In genomic region chr6:7311171-7311570, GRCh38 we compare ENCODE assay signal across 9 cellular contexts. TPM values are rescaled to one million over a fixed set of nuclear protein-coding genes. Genes with fewer than 3 reads are reported as not detected.
DNase-seq lines count a peak whose midpoint lies in the region; ATAC-seq and TF ChIP-seq lines count a peak whose summit lies in the region.
"Had no signal": no experiment of that assay in that cellular context is flagged by ENCODE, and none has a peak within 500 bp of the region (broad histone marks: within the 10 kb centered on the region; RNA-seq: fewer than 3 reads in every experiment).

No MANE protein-coding gene starts in this region.

- H3K36me3 ChIP-seq in BJ (ENCODE audit: control insufficient read depth, insufficient read depth, low read length) (peaks cover 9% of the 10 kb centered on the region), adipocyte (ENCODE audit: control insufficient read depth, insufficient read depth, low read length, severe bottlenecking) (peaks cover 35% of the 10 kb centered on the region), right lobe of liver (peaks cover 0 to 32% (median 10%) of the 10 kb centered on the region in 4 donors), sigmoid colon (peaks cover 4 to 36% (median 11%) of the 10 kb centered on the region in 4 donors)

- WGBS in right lobe of liver (ENCODE audit: insufficient coverage, low coverage, low lambda C conversion rate, missing lambda C conversion rate) = 30% methylated on average over 1 of the region's 1 CpG
- WGBS in sigmoid colon, 2 donors = 83 to 95% methylated on average over 1 of the region's 1 CpG

- TF ChIP-seq CTCF in BJ (IDR thresholded peaks at IDR 0.05; ENCODE audit: insufficient read depth, low read depth, low read length) (no peak), HL-60 (IDR thresholded peaks at IDR 0.05; ENCODE audit: insufficient read depth, low read length) (no peak), right lobe of liver (IDR thresholded peaks at IDR 0.05) (no peak), sigmoid colon (IDR thresholded peaks at IDR 0.05) (no peak)

- H3K4me3 ChIP-seq in BJ (ENCODE audit: low read depth, low read length) (peak overlapping the region; percentile 29), HL-60 (replicated peaks; ENCODE audit: insufficient read depth, low read length) (peak overlapping the region; percentile 96), adipocyte (ENCODE audit: low read length) (peak overlapping the region; percentile 91), right lobe of liver (peak overlapping the region in 2 of 3 donors; percentile 100), sigmoid colon (no peak overlapping the region)

- no peak for TF ChIP-seq POLR2A in right lobe of liver (IDR thresholded peaks at IDR 0.05)
- no peak for TF ChIP-seq POLR2A in sigmoid colon (IDR thresholded peaks at IDR 0.05)

- POLR2A ChIA-PET in BJ (lab: Charles Lee) = no interaction called here

- H3K9me3 ChIP-seq in adipocyte (ENCODE audit: control insufficient read depth, low read length) = no peaks in the 10 kb centered on the region
- no peaks in the 10 kb centered on the region for H3K9me3 ChIP-seq in right lobe of liver
- no peaks in the 10 kb centered on the region for H3K9me3 ChIP-seq in sigmoid colon

- DNase-seq in BJ (ENCODE audit: low read depth) = no peak
- DNase-seq in HL-60 (ENCODE audit: low read depth in 1 of 2, low spot score in 1 of 2) = peak in 1 of 2 experiments; percentile 38
- DNase-seq in adipocyte (ENCODE audit: low read depth) = peak; percentile 50
- no peak for DNase-seq in right lobe of liver
- DNase-seq in AML-193 (lab: John Stamatoyannopoulos, UW) = no peak
- no peak for DNase-seq in NCI-H226
- no peak for DNase-seq in sigmoid colon
- no peak for DNase-seq in NAMALWA (ENCODE audit: low spot score)
- DNase-seq: NK-92 treated with Interleukin-12 subunit alpha and Interleukin-12 subunit beta, amount 100 ng/mL, for 24 hours had no signal

- CTCF ChIA-PET in BJ (lab: Yijun Ruan, JAX) = no interaction called here

- H3K27me3 ChIP-seq in BJ (ENCODE audit: control insufficient read depth, insufficient read depth, low read length) (no peaks in the 10 kb centered on the region), HL-60 (ENCODE audit: insufficient read depth, poor library complexity, severe bottlenecking) (no peaks in the 10 kb centered on the region), adipocyte (replicated peaks; ENCODE audit: control insufficient read depth, insufficient read depth, low read length) (no peaks in the 10 kb centered on the region), right lobe of liver (no peaks in the 10 kb centered on the region), sigmoid colon (no peaks in the 10 kb centered on the region)

- no peak for ATAC-seq in right lobe of liver

- intact Hi-C loops in right lobe of liver (cut with DNase I) (no loop called here), sigmoid colon (cut with DNase I) (no loop called here)

- peak overlapping the region; percentile 98 for H3K9ac ChIP-seq in adipocyte (ENCODE audit: low read length)

- no peak for TF ChIP-seq EP300 in sigmoid colon (IDR thresholded peaks at IDR 0.05)

- peak overlapping the region; percentile 86 for H3K27ac ChIP-seq in HL-60 (replicated peaks)
- H3K27ac ChIP-seq in right lobe of liver = no peak overlapping the region
- H3K27ac ChIP-seq in sigmoid colon = no peak overlapping the region

- H3K4me1 ChIP-seq in adipocyte (ENCODE audit: control insufficient read depth, insufficient read depth, low read length) = peaks cover 29% of the 10 kb centered on the region
- H3K4me1 ChIP-seq in right lobe of liver = peaks cover 0 to 23% (median 10%) of the 10 kb centered on the region in 4 donors
- H3K4me1 ChIP-seq in sigmoid colon = peaks cover 0 to 26% (median 20%) of the 10 kb centered on the region in 4 donors

RNA-seq across cellular contexts. Expression of gene SSR1, which starts 1.8 kb away (rescaled TPM):
- polyA plus RNA-seq in BJ (2011; rRNA removed) (173 and 215 TPM in 2 replicates), sigmoid colon (10 to 100 TPM; 10.8 to 55.1 (median 24.3) TPM)
- 72.3 and 90.9 TPM in 2 replicates for polyA minus RNA-seq in BJ (2011; rRNA and poly(A)+ RNA removed)
- total RNA-seq in right lobe of liver (100 to 1,000 TPM in 2 of 6 experiments, 10 to 100 TPM in 4; 60.8 to 110 (median 90.5) TPM), sigmoid colon (10 to 100 TPM; 24.1 to 53.9 (median 33.3) TPM)

Comparison
In these comparisons a context has a peak if more than half of its experiments do, and no peak if none do; other contexts are left out.
1. H3K4me3 ChIP-seq: peak in BJ (single experiment), HL-60 (single experiment), adipocyte (single experiment) and right lobe of liver (2 of 3); none in sigmoid colon (0 of 4).